28 cellular contexts compared by ENCODE assay signal in genomic region chr15:38867556-38867955, GRCh38.
DNase-seq lines count a peak whose midpoint lies in the region; ATAC-seq, FAIRE-seq and TF ChIP-seq lines count a peak whose summit lies in the region.
"Had no signal": no experiment of that assay in that cellular context is flagged by ENCODE, and none has a peak within 500 bp of the region (broad histone marks: within the 10 kb centered on the region; RNA-seq: fewer than 3 reads in every experiment).

No MANE protein-coding gene starts in this region.

- H2BK5ac ChIP-seq in IMR-90 (ENCODE audit: low read depth, low read length, poor library complexity, severe bottlenecking) (peak overlapping the region; percentile 85), mesendoderm (ENCODE audit: low read length) (no peak overlapping the region)

- H3K36me3 ChIP-seq in IMR-90 (ENCODE audit: control insufficient read depth, insufficient read depth, low read length): no peaks in the 10 kb centered on the region
- H3K36me3 ChIP-seq in mesendoderm (ENCODE audit: control insufficient read depth, insufficient read depth, low read length): no peaks in the 10 kb centered on the region
- H3K36me3 ChIP-seq: ascending aorta, BLaER1, pancreas, right lobe of liver had no signal

- H3K4me1 ChIP-seq in A549 (peaks cover 19% of the 10 kb centered on the region), IMR-90 (ENCODE audit: control insufficient read depth, insufficient read depth, low read length) (peaks cover 21% of the 10 kb centered on the region), mesendoderm (ENCODE audit: control insufficient read depth, low read depth, low read length) (no peaks in the 10 kb centered on the region)
- H3K4me1 ChIP-seq: BLaER1, pancreas, right lobe of liver had no signal

- H3K4ac ChIP-seq in IMR-90 (ENCODE audit: low read depth, low read length) (peak overlapping the region; percentile 91), mesendoderm (ENCODE audit: low read depth, low read length) (no peak overlapping the region)

- peak overlapping the region; percentile 91; the same call in 1 of the 3 replicates for H2BK15ac ChIP-seq in IMR-90 (ENCODE audit: low read depth, low read length)
- H2BK15ac ChIP-seq in mesendoderm (replicated peaks; ENCODE audit: low read depth): no peak overlapping the region

- H3K27me3 ChIP-seq in IMR-90 (ENCODE audit: control insufficient read depth, insufficient read depth, low read length) (no peaks in the 10 kb centered on the region), mesendoderm (ENCODE audit: insufficient read depth, low read length, poor library complexity) (no peaks in the 10 kb centered on the region)
- H3K27me3 ChIP-seq: ascending aorta, BLaER1, pancreas, right lobe of liver had no signal

- H2AK5ac ChIP-seq in IMR-90 (ENCODE audit: low read depth, low read length) (peak overlapping the region; percentile 92), mesendoderm (ENCODE audit: low read length) (no peak overlapping the region)

- in situ Hi-C loops in IMR-90 (cut with MboI; ENCODE audit: low sequenced_read_pairs): no loop called here

- no peak for DNase-seq in A549 (ENCODE audit: low read depth in 1 of 2, low spot score in 1 of 2)
- no peak for DNase-seq in IMR-90
- peak; percentile 36 for DNase-seq in dermis blood vessel endothelial cell
- DNase-seq in mesendoderm: peak; percentile 78
- DNase-seq in SK-N-DZ (ENCODE audit: low spot score): no peak
- DNase-seq in activated naive CD4-positive, alpha-beta T cell treated with anti-CD3 and anti-CD28 coated beads, Interleukin-2, amount 50 U/mL, for 16 hours: no peak
- no peak for DNase-seq in GM20000 (ENCODE audit: low spot score)
- DNase-seq: activated CD4-positive, alpha-beta T cell treated with anti-CD3 and anti-CD28 coated beads, Interleukin-2, amount 50 U/mL, for 48 hours; activated CD4-positive, CD25-positive, alpha-beta regulatory T cell; activated CD8-positive, alpha-beta memory T cell treated with anti-CD3 and anti-CD28 coated beads, Interleukin-2, amount 50 U/mL, for 4 hours; hippocampal formation; KG1; midbrain; NCI-H1436 treated with DMSO at 0.1 percent for 48 hours; NCI-H510A treated with DMSO at 0.1 percent for 48 hours; NK-92 treated with Interleukin-12 subunit alpha and Interleukin-12 subunit beta, amount 100 ng/mL, for 24 hours; pancreas; SHP77 treated with DMSO at 0.1 percent for 48 hours; stimulated activated CD8-positive, alpha-beta memory T cell treated with anti-CD3 and anti-CD28 coated beads, Interleukin-4, amount 100 ng/mL, for 48 hours had no signal

- no peak for FAIRE-seq in A549 (lab: Jason Lieb, UNC)
- FAIRE-seq: A204.1, pancreas had no signal

- POLR2A ChIA-PET in A549 (lab: Yijun Ruan, JAX) (interaction anchor here (0.5 to 1.1 kb wide), 3 partner anchors 9 to 713 kb away, joined by 4 to 5 read pairs (median 4); partner anchors contain the start of gene THBS1), IMR-90 (lab: Charles Lee; ENCODE audit: unreplicated experiment) (no interaction called here)

- 88% methylated on average over 7 of the region's 7 CpGs for WGBS in A549 (ENCODE audit: missing lambda C conversion rate)
- no CpG with 5 or more reads among the region's 7 CpGs for WGBS in IMR-90 (ENCODE audit: extremely low coverage in 2 of 2, insufficient read length in 1 of 2), 2 experiments
- WGBS in mesendoderm (ENCODE audit: extremely low coverage, insufficient coverage, low lambda C conversion rate): no CpG with 5 or more reads among the region's 7 CpGs

- peak overlapping the region; percentile 84 for H3K18ac ChIP-seq in IMR-90 (ENCODE audit: low read depth, low read length)
- no peak overlapping the region for H3K18ac ChIP-seq in mesendoderm (ENCODE audit: low read length)

- CTCF ChIA-PET in A549 (lab: Yijun Ruan, JAX): interaction anchor here (0.6 to 1.3 kb wide), 2 partner anchors 160 to 254 kb away, joined by 3 read pairs; no protein-coding TSS in a partner anchor
- CTCF ChIA-PET in IMR-90 (lab: Yijun Ruan, JAX): interaction anchor here (0.7 kb wide), 1 partner anchor 25 kb away, joined by 3 read pairs; no protein-coding TSS in a partner anchor

- no peak overlapping the region for H3K4me3 ChIP-seq in A549
- no peak overlapping the region for H3K4me3 ChIP-seq in IMR-90 (ENCODE audit: insufficient read depth, low read depth, low read length)
- no peak overlapping the region for H3K4me3 ChIP-seq in mesendoderm (ENCODE audit: low read length)
- H3K4me3 ChIP-seq: ascending aorta, BLaER1, pancreas, PC-9, right lobe of liver had no signal

- H3K9me3 ChIP-seq in A549: peaks cover 21% of the 10 kb centered on the region
- H3K9me3 ChIP-seq in IMR-90 (ENCODE audit: control insufficient read depth, insufficient read depth, low read length): no peaks in the 10 kb centered on the region
- H3K9me3 ChIP-seq: Caco-2, pancreas had no signal

- H3K27ac ChIP-seq in A549: peak overlapping the region; percentile 80 to 89
- peak overlapping the region; percentile 40; the same call in 1 of the 2 replicates for H3K27ac ChIP-seq in IMR-90 (ENCODE audit: insufficient read depth, low read length)
- no peak overlapping the region for H3K27ac ChIP-seq in mesendoderm (ENCODE audit: low read depth, low read length)
- H3K27ac ChIP-seq: ascending aorta, BLaER1, foreskin keratinocyte, pancreas, PC-9, right lobe of liver had no signal

- dilution Hi-C loops in IMR-90 (cut with HindIII; ENCODE audit: low sequenced_read_pairs, unreplicated experiment): no loop called here

- TF ChIP-seq POLR2A in A549 (IDR thresholded peaks at IDR 0.05; ENCODE audit: low read length) (no peak), IMR-90 (IDR thresholded peaks at IDR 0.05; ENCODE audit: low read depth, low read length) (no peak)

- no peak for TF ChIP-seq EP300 in A549 (IDR thresholded peaks at IDR 0.05)

- H2BK120ac ChIP-seq in IMR-90 (ENCODE audit: low read depth, low read length) (peak overlapping the region; percentile 95), mesendoderm (ENCODE audit: low read depth, low read length) (no peak overlapping the region)

- BruUV-seq in IMR-90 (replicated peaks; lab: Mats Ljungman, UMichigan): no TSS peak

- H4K91ac ChIP-seq in IMR-90 (ENCODE audit: insufficient read depth, low read depth, low read length): peak overlapping the region; percentile 88

- H2AK9ac ChIP-seq in IMR-90 (replicated peaks; ENCODE audit: low read depth, low read length, poor library complexity): no peak overlapping the region

- H3K4me2 ChIP-seq in A549 (peak overlapping the region; percentile 70), IMR-90 (ENCODE audit: low read depth, low read length) (no peak overlapping the region), mesendoderm (ENCODE audit: low read length) (no peak overlapping the region)
- H3K4me2 ChIP-seq: BLaER1 had no signal

- H3K9me1 ChIP-seq in IMR-90 (ENCODE audit: insufficient read depth, low read length): peaks cover 22% of the 10 kb centered on the region

- H2BK20ac ChIP-seq in IMR-90 (ENCODE audit: low read depth, low read length): peak overlapping the region; percentile 96

- no peak for TF ChIP-seq RAD21 in A549 (conservative IDR thresholded peaks at IDR 0.05 in 1 of 2, IDR thresholded peaks at IDR 0.05 in 1 of 2)
- no peak for TF ChIP-seq RAD21 in IMR-90 (IDR thresholded peaks at IDR 0.05; ENCODE audit: low read length)

- H4K8ac ChIP-seq in IMR-90 (ENCODE audit: low read depth in 2 of 2, low read length in 2 of 2) (peak overlapping the region; percentile 26 to 60; a peak in 2 of 4 replicates), mesendoderm (ENCODE audit: low read depth, low read length) (no peak overlapping the region)

- intact Hi-C loops in IMR-90 (cut with micrococcal nuclease): no loop called here

- peak overlapping the region; percentile 83 for H3K14ac ChIP-seq in IMR-90 (replicated peaks; ENCODE audit: low read depth, low read length)

- 0 out of 4 replicates have a peak, but pooled peaks cover 0 to 5% of the 10 kb centered on the region in 2 experiments for H3K79me1 ChIP-seq in IMR-90 (ENCODE audit: low read depth in 1 of 2, low read length in 2 of 2)
- no peaks in the 10 kb centered on the region for H3K79me1 ChIP-seq in mesendoderm (ENCODE audit: low read length)

- H4K5ac ChIP-seq in IMR-90 (ENCODE audit: low read depth, low read length): peak overlapping the region; percentile 49
- H4K5ac ChIP-seq in mesendoderm (ENCODE audit: low read length): no peak overlapping the region

- no peaks in the 10 kb centered on the region for H4K20me1 ChIP-seq in IMR-90 (ENCODE audit: insufficient read depth, low read length)
- H4K20me1 ChIP-seq: BLaER1 had no signal

- peak overlapping the region; percentile 15; the same call in 1 of the 2 replicates for H3K56ac ChIP-seq in IMR-90 (ENCODE audit: extremely low read depth, insufficient read depth, low read length)
- H3K56ac ChIP-seq in mesendoderm (ENCODE audit: low read length): no peak overlapping the region

- H3K23ac ChIP-seq in IMR-90 (ENCODE audit: low read depth, low read length) (peak overlapping the region; percentile 71), mesendoderm (ENCODE audit: low read length) (no peak overlapping the region)

- no peak overlapping the region for H3K9ac ChIP-seq in IMR-90 (ENCODE audit: low read depth, low read length)
- no peak overlapping the region for H3K9ac ChIP-seq in mesendoderm (ENCODE audit: low read length)
- H3K9ac ChIP-seq: BLaER1 had no signal

- TF ChIP-seq CTCF in A549 (IDR thresholded peaks at IDR 0.05) (no peak), IMR-90 (conservative IDR thresholded peaks at IDR 0.05; ENCODE audit: low read depth, low read length) (no peak), GM20000 (IDR thresholded peaks at IDR 0.05; ENCODE audit: extremely low read depth, missing control alignments) (no peak)

- no peak for ATAC-seq in A549
- no peak for ATAC-seq in IMR-90 (ENCODE audit: low read depth)
- ATAC-seq in GM21447 (IDR thresholded peaks at IDR 0.05; ENCODE audit: unreplicated experiment): no peak
- ATAC-seq: natural killer cell treated with Interleukin-12 subunit alpha and Interleukin-12 subunit beta and Interleukin-15 and Interleukin-18, amount 100 ng/mL, for 72 hours had no signal

- peak overlapping the region; percentile 4 for H2AFZ ChIP-seq in IMR-90 (replicated peaks; ENCODE audit: low read length, poor library complexity)
- H2AFZ ChIP-seq: PC-9 had no signal

- no peaks in the 10 kb centered on the region for H3K79me2 ChIP-seq in mesendoderm (ENCODE audit: control insufficient read depth, insufficient read depth, low read length)

TF ChIP-seq in A549, 52 proteins besides CTCF, POLR2A, EP300 and RAD21 (continues in another document):
- TF ChIP-seq NFE2L2 (conservative IDR thresholded peaks at IDR 0.05; ENCODE audit: low read length) (no peak), FOXS1 (CRISPR knock-in tag; IDR thresholded peaks at IDR 0.05) (no peak), SMC3 (IDR thresholded peaks at IDR 0.05) (no peak), HOXB13 (CRISPR knock-in tag; IDR thresholded peaks at IDR 0.05; ENCODE audit: low read depth) (no peak)

TF ChIP-seq in IMR-90, 13 proteins besides CTCF, POLR2A, EP300 and RAD21:
- TF ChIP-seq MAFK (IDR thresholded peaks at IDR 0.05; ENCODE audit: low read depth, low read length) (no peak), MXI1 (IDR thresholded peaks at IDR 0.05; ENCODE audit: borderline replicate concordance, low read depth, low read length) (no peak)

Comparison
In these comparisons a context has a peak if more than half of its experiments do, and no peak if none do; other contexts are left out.
1. DNase-seq: peak in dermis blood vessel endothelial cell (single experiment) and mesendoderm (single experiment); none in A549 (0 of 2), IMR-90 (single experiment), SK-N-DZ (single experiment), activated naive CD4-positive, alpha-beta T cell treated with anti-CD3 and anti-CD28 coated beads, Interleukin-2, amount 50 U/mL, for 16 hours (single experiment) and GM20000 (single experiment).